ENCODE assay signal across 14 cellular contexts in genomic region chr3:196792771-196793170, GRCh38. TPM values are rescaled to one million over a fixed set of nuclear protein-coding genes. Genes with fewer than 3 reads are reported as not detected.
DNase-seq lines count a peak whose midpoint lies in the region; ATAC-seq, FAIRE-seq and TF ChIP-seq lines count a peak whose summit lies in the region.
"Had no signal": no experiment of that assay in that cellular context is flagged by ENCODE, and none has a peak within 500 bp of the region (broad histone marks: within the 10 kb centered on the region; RNA-seq: fewer than 3 reads in every experiment).

No MANE protein-coding gene starts in this region.

- no peaks in the 10 kb centered on the region for H4K20me1 ChIP-seq in Karpas-422 (ENCODE audit: insufficient read depth, low read depth, low read length)

- TF ChIP-seq CTCF in bronchial epithelial cell (IDR thresholded peaks at IDR 0.05; ENCODE audit: insufficient read depth, low read length, severe bottlenecking) (no peak), left lung (IDR thresholded peaks at IDR 0.05) (no peak)

- H3K36me3 ChIP-seq in HUES48 (ENCODE audit: control insufficient read depth, insufficient read depth, low read length) (peaks cover 36% of the 10 kb centered on the region), bronchial epithelial cell (ENCODE audit: control insufficient read depth, insufficient read depth, low read length) (peaks cover 1% of the 10 kb centered on the region), left lung (peaks cover 0 to 12% of the 10 kb centered on the region in 2 donors), Karpas-422 (ENCODE audit: insufficient read depth, low read length) (peaks cover 57% of the 10 kb centered on the region)

- H3K4me2 ChIP-seq in Karpas-422 (ENCODE audit: low read depth, low read length, poor library complexity, severe bottlenecking): no peak overlapping the region

- ATAC-seq in left lung: peak; percentile 73

- peak; percentile 81 for DNase-seq in A172 (ENCODE audit: low spot score)
- DNase-seq in bronchial epithelial cell (ENCODE audit: low read depth): peak; percentile 52
- DNase-seq in left lung: no peak
- no peak for DNase-seq in NCI-H2227 (lab: John Stamatoyannopoulos, UW; ENCODE audit: unreplicated experiment)
- no peak for DNase-seq in NCI-H187 (lab: John Stamatoyannopoulos, UW)
- no peak for DNase-seq in Karpas-422
- no peak for DNase-seq in mucosa of gallbladder (ENCODE audit: low spot score)
- DNase-seq: activated B cell treated with CpG ODN at 0.5 μM for 24 hours, activated gamma-delta T cell treated with Interleukin-2 at 50 U/mL for 16 hours, AML-193, NCI-H1930, nucleus accumbens had no signal

- peaks cover 13% of the 10 kb centered on the region for H3K9me3 ChIP-seq in HUES48 (ENCODE audit: control insufficient read depth, insufficient read depth, low read length)
- no peaks in the 10 kb centered on the region for H3K9me3 ChIP-seq in left lung
- H3K9me3 ChIP-seq in Karpas-422 (ENCODE audit: low read length): peaks cover 10% of the 10 kb centered on the region
- H3K9me3 ChIP-seq: tibial artery had no signal

- no peak for FAIRE-seq in bronchial epithelial cell (lab: Jason Lieb, UNC)

- H3K4me1 ChIP-seq in HUES48 (ENCODE audit: control insufficient read depth, insufficient read depth, low read length) (peaks cover 21% of the 10 kb centered on the region; the same call in 1 of the 2 replicates), left lung (peaks cover 2 to 19% of the 10 kb centered on the region in 2 donors), Karpas-422 (ENCODE audit: low read length) (no peaks in the 10 kb centered on the region)

- no peaks in the 10 kb centered on the region for H3K27me3 ChIP-seq in HUES48 (ENCODE audit: control insufficient read depth, insufficient read depth, low read length)
- no peaks in the 10 kb centered on the region for H3K27me3 ChIP-seq in bronchial epithelial cell (ENCODE audit: control insufficient read depth, insufficient read depth, low read length)
- H3K27me3 ChIP-seq in left lung: no peaks in the 10 kb centered on the region
- no peaks in the 10 kb centered on the region for H3K27me3 ChIP-seq in Karpas-422 (ENCODE audit: low read length)
- H3K27me3 ChIP-seq: tibial artery had no signal

- peaks cover 95% of the 10 kb centered on the region for H3K79me2 ChIP-seq in Karpas-422 (ENCODE audit: low read length)

- H3K27ac ChIP-seq in HUES48 (ENCODE audit: low read depth, low read length) (peak overlapping the region; percentile 93), left lung (peak overlapping the region; percentile 48 to 74), Karpas-422 (ENCODE audit: low read length) (no peak overlapping the region)
- H3K27ac ChIP-seq: tibial artery had no signal

- 0 out of 2 replicates have a peak overlapping the region, but pooled peaks have one; percentile 26 for H3K4me3 ChIP-seq in HUES48 (ENCODE audit: low read depth, low read length)
- H3K4me3 ChIP-seq in bronchial epithelial cell (ENCODE audit: low read depth, low read length): no peak overlapping the region
- no peak overlapping the region for H3K4me3 ChIP-seq in left lung
- no peak overlapping the region for H3K4me3 ChIP-seq in Karpas-422 (ENCODE audit: low read length)
- H3K4me3 ChIP-seq: tibial artery had no signal

- intact Hi-C loops in left lung (cut with DNase I): no loop called here

- H3K9me2 ChIP-seq in Karpas-422 (replicated peaks; ENCODE audit: insufficient read depth, low read length): no peaks in the 10 kb centered on the region

- H3K9ac ChIP-seq in HUES48 (ENCODE audit: low read depth, low read length): peak overlapping the region; percentile 48; the same call in 1 of the 2 replicates
- no peak overlapping the region for H3K9ac ChIP-seq in Karpas-422 (ENCODE audit: low read length)

- no peak overlapping the region for H2AFZ ChIP-seq in Karpas-422 (ENCODE audit: low read length)

RNA-seq across cellular contexts. Expression of gene PAK2, which starts 53.1 kb away (rescaled TPM):
- total RNA-seq in A172 (2014; rRNA removed; shearing (Covaris generic)): 46.0 and 54.0 TPM in 2 replicates
- total RNA-seq in bronchial epithelial cell: 36.2 and 36.9 TPM in 2 replicates
- total RNA-seq in left lung: 10 to 100 TPM; 71.6 to 87.1 TPM
- total RNA-seq in Karpas-422 (2014; rRNA removed; shearing (Covaris generic); ENCODE audit: low replicate concordance): 87.0 and 102 TPM in 2 replicates
- total RNA-seq in mucosa of gallbladder: 63.4 TPM

Comparison
In these comparisons a context has a peak if more than half of its experiments do, and no peak if none do; other contexts are left out.
1. DNase-seq: peak in A172 (single experiment) and bronchial epithelial cell (single experiment); none in left lung (0 of 2), NCI-H2227 (single experiment), NCI-H187 (0 of 2), Karpas-422 (single experiment) and mucosa of gallbladder (single experiment).